23 cellular contexts compared by ENCODE assay signal in genomic region chrX:123927845-123928244, GRCh38.
"Had no signal": no experiment of that assay in that cellular context is flagged by ENCODE, and none has a peak within 500 bp of the region (broad histone marks: within the 10 kb centered on the region; RNA-seq: fewer than 3 reads in every experiment).

No MANE protein-coding gene starts in this region.

- H3K27me3 Mint-ChIP-seq: progenitor cell of endocrine pancreas; stimulated activated memory B cell treated with anti-CD40 and anti-IgM and Interleukin-4, amounts not matched to agents 10 μg/mL and 1 μg/mL and 100 μg/mL, for 72 hours; stimulated activated naive CD8-positive, alpha-beta T cell treated with anti-CD3 and anti-CD28 coated beads, Interleukin-15, Interleukin-2, amounts not matched to agents 100 ng/mL and 50 ng/mL, for 24 hours had no signal

- H3K9me3 ChIP-seq: heart left ventricle, right lobe of liver, upper lobe of right lung, vagina had no signal

- H3K27ac ChIP-seq: coronary artery, heart left ventricle, right lobe of liver, spleen, tibial artery, upper lobe of right lung, vagina had no signal

- H3K4me3 ChIP-seq: coronary artery, heart left ventricle, right lobe of liver, spleen, tibial artery, upper lobe of right lung, vagina had no signal

- H3K36me3 ChIP-seq: heart left ventricle, right lobe of liver, spleen, tibial artery, upper lobe of right lung, vagina had no signal

- H3K27me3 ChIP-seq: heart left ventricle, right lobe of liver, spleen, tibial artery, upper lobe of right lung, vagina had no signal

- H3K4me1 Mint-ChIP-seq: endodermal cell; stimulated activated memory B cell treated with anti-CD40 and anti-IgM and Interleukin-4, amounts not matched to agents 10 μg/mL and 1 μg/mL and 100 μg/mL, for 72 hours had no signal

- H3K4me3 Mint-ChIP-seq: endodermal cell; naive thymus-derived CD4-positive, alpha-beta T cell; nephron progenitor cell; stimulated activated memory B cell treated with anti-CD40 and anti-IgM and Interleukin-4, amounts not matched to agents 10 μg/mL and 1 μg/mL and 100 μg/mL, for 72 hours; stimulated activated naive CD8-positive, alpha-beta T cell treated with anti-CD3 and anti-CD28 coated beads, Interleukin-15, Interleukin-2, amounts not matched to agents 100 ng/mL and 50 ng/mL, for 24 hours had no signal

- H3K27ac Mint-ChIP-seq: endodermal cell; naive thymus-derived CD4-positive, alpha-beta T cell; nephron progenitor cell; progenitor cell of endocrine pancreas; stimulated activated memory B cell treated with anti-CD40 and anti-IgM and Interleukin-4, amounts not matched to agents 10 μg/mL and 1 μg/mL and 100 μg/mL, for 72 hours; stimulated activated naive CD8-positive, alpha-beta T cell treated with anti-CD3 and anti-CD28 coated beads, Interleukin-15, Interleukin-2, amounts not matched to agents 100 ng/mL and 50 ng/mL, for 24 hours had no signal

- H3K4me1 ChIP-seq: heart left ventricle, right lobe of liver, spleen, tibial artery, upper lobe of right lung, vagina had no signal

- ATAC-seq: heart left ventricle; naive thymus-derived CD4-positive, alpha-beta T cell; right lobe of liver; stimulated activated memory B cell treated with anti-CD40 and anti-IgM and Interleukin-4, amounts not matched to agents 10 μg/mL and 1 μg/mL and 100 μg/mL, for 72 hours; upper lobe of right lung had no signal

- H3K9me3 Mint-ChIP-seq: stimulated activated naive CD8-positive, alpha-beta T cell treated with anti-CD3 and anti-CD28 coated beads, Interleukin-15, Interleukin-2, amounts not matched to agents 100 ng/mL and 50 ng/mL, for 24 hours had no signal

- DNase-seq: effector CD4-positive, alpha-beta T cell; endodermal cell; erythroblast; foreskin melanocyte; heart left ventricle; hippocampal formation; kidney glomerular epithelial cell; mesendoderm; naive thymus-derived CD4-positive, alpha-beta T cell; nephron progenitor cell; retina; right lobe of liver; spleen; stimulated activated CD4-positive, alpha-beta T cell treated with anti-CD3 and anti-CD28 coated beads, Interleukin-15, amount 100 ng/mL, for 24 hours; stimulated activated CD4-positive, alpha-beta T cell treated with anti-CD3 and anti-CD28 coated beads, Interleukin-1b, Interleukin-23, amount 100 ng/mL, for 48 hours; stimulated activated CD4-positive, alpha-beta T cell treated with anti-CD3 and anti-CD28 coated beads, Interleukin-4, amount 100 ng/mL, for 24 hours; tibial artery; upper lobe of right lung had no signal
